ENCODE assay signal across 1 cellular context in genomic region chr7:142716596-142716995, GRCh38.
TF ChIP-seq lines count a peak whose summit lies in the region.

No MANE protein-coding gene starts in this region.

TF ChIP-seq in K562, 482 proteins besides CTCF, POLR2A, EP300 and RAD21 (continued from another document and continues in another):
- TF ChIP-seq, protein P1, sequence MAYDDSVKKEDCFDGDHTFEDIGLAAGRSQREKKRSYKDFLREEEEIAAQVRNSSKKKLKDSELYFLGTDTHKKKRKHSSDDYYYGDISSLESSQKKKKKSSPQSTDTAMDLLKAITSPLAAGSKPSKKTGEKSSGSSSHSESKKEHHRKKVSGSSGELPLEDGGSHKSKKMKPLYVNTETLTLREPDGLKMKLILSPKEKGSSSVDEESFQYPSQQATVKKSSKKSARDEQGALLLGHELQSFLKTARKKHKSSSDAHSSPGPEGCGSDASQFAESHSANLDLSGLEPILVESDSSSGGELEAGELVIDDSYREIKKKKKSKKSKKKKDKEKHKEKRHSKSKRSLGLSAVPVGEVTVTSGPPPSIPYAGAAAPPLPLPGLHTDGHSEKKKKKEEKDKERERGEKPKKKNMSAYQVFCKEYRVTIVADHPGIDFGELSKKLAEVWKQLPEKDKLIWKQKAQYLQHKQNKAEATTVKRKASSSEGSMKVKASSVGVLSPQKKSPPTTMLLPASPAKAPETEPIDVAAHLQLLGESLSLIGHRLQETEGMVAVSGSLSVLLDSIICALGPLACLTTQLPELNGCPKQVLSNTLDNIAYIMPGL (CRISPR knock-in tag; IDR thresholded peaks at IDR 0.05) = no peak
- TF ChIP-seq BRD4 (IDR thresholded peaks at IDR 0.05) (no peak), KHSRP (IDR thresholded peaks at IDR 0.05) (no peak), MCM3 (IDR thresholded peaks at IDR 0.05) (no peak), HDAC2 (IDR thresholded peaks at IDR 0.05) (no peak), THRAP3 (IDR thresholded peaks at IDR 0.05; ENCODE audit: borderline replicate concordance) (no peak), ZSCAN32 (CRISPR knock-in tag; IDR thresholded peaks at IDR 0.05) (no peak), ZBTB7A (IDR thresholded peaks at IDR 0.05; ENCODE audit: borderline replicate concordance, control insufficient read depth, low read depth, low read length) (no peak), POLR3G (IDR thresholded peaks at IDR 0.05; ENCODE audit: extremely low read depth, insufficient read length, insufficient replicate concordance) (no peak), TRIM24 (IDR thresholded peaks at IDR 0.05) (peak; percentile 25 to 52; a peak in 2 of 4 replicates), KDM4B (IDR thresholded peaks at IDR 0.05; ENCODE audit: borderline replicate concordance in 2 of 2, low read depth in 1 of 2) (no peak), ZNF239 (CRISPR knock-in tag; IDR thresholded peaks at IDR 0.05) (no peak), ZNF384 (IDR thresholded peaks at IDR 0.05; ENCODE audit: low read depth, low read length) (no peak), ZNF212 (CRISPR knock-in tag; IDR thresholded peaks at IDR 0.05) (no peak), NFYB (IDR thresholded peaks at IDR 0.05; ENCODE audit: extremely low read depth, insufficient read length) (no peak), ZNF324 (CRISPR knock-in tag; IDR thresholded peaks at IDR 0.05) (no peak), ARID1B (IDR thresholded peaks at IDR 0.05) (peak; percentile 35; the same call in 1 of the 2 replicates), ZFP91 (CRISPR knock-in tag; IDR thresholded peaks at IDR 0.05) (no peak), U2AF1 (optimal IDR thresholded peaks at IDR 0.05; ENCODE audit: low read depth, low read length) (no peak), SLC30A9 (CRISPR knock-in tag; IDR thresholded peaks at IDR 0.05) (no peak), JUNB (CRISPR knock-in tag; conservative IDR thresholded peaks at IDR 0.05) (no peak), CBX8 (IDR thresholded peaks at IDR 0.05; ENCODE audit: borderline replicate concordance, extremely low read depth, low read depth, low read length, poor library complexity, severe bottlenecking) (no peak), E2F3 (CRISPR knock-in tag; IDR thresholded peaks at IDR 0.05) (no peak), POLR2B (IDR thresholded peaks at IDR 0.05; ENCODE audit: low read depth, partially characterized antibody) (no peak), IFI16 (CRISPR knock-in tag; IDR thresholded peaks at IDR 0.05) (no peak), MECOM (CRISPR knock-in tag; IDR thresholded peaks at IDR 0.05) (no peak), ZBTB34 (CRISPR knock-in tag; IDR thresholded peaks at IDR 0.05) (no peak), E2F4 (CRISPR knock-in tag; IDR thresholded peaks at IDR 0.05; ENCODE audit: low read depth) (no peak), ZNF561 (CRISPR knock-in tag; conservative IDR thresholded peaks at IDR 0.05) (no peak), POU5F1 (IDR thresholded peaks at IDR 0.05; ENCODE audit: borderline replicate concordance, low read depth, low read length, partially characterized antibody) (no peak), MLX (CRISPR knock-in tag; conservative IDR thresholded peaks at IDR 0.05) (no peak), BCOR (IDR thresholded peaks at IDR 0.05) (no peak), PTRF (tag; IDR thresholded peaks at IDR 0.05) (no peak), ZNF354B (CRISPR knock-in tag; IDR thresholded peaks at IDR 0.05) (no peak), CAMTA2 (CRISPR knock-in tag; conservative IDR thresholded peaks at IDR 0.05) (no peak), ZKSCAN1 (IDR thresholded peaks at IDR 0.05; ENCODE audit: low read depth, low read length) (no peak), NR2C1 (IDR thresholded peaks at IDR 0.05) (no peak), NR2C1 (tag; IDR thresholded peaks at IDR 0.05) (no peak), ZNF644 (tag; IDR thresholded peaks at IDR 0.05; ENCODE audit: low read depth) (no peak), ZNF224 (CRISPR knock-in tag; IDR thresholded peaks at IDR 0.05) (no peak), HDAC8 (tag; IDR thresholded peaks at IDR 0.05) (no peak), NR3C1 (CRISPR knock-in tag; IDR thresholded peaks at IDR 0.05) (no peak), SP1 (CRISPR knock-in tag; IDR thresholded peaks at IDR 0.05) (peak; percentile 48; the same call in 1 of the 2 replicates), RHOXF2B (CRISPR knock-in tag; conservative IDR thresholded peaks at IDR 0.05) (no peak), CREM (IDR thresholded peaks at IDR 0.05; ENCODE audit: low read depth) (no peak), POLR2AphosphoS5 (IDR thresholded peaks at IDR 0.05; ENCODE audit: control insufficient read depth, insufficient read depth, low read depth, low read length) (peak; percentile 67; the same call in 1 of the 2 replicates), KDM2B (CRISPR knock-in tag; IDR thresholded peaks at IDR 0.05) (no peak), SREBF2 (CRISPR knock-in tag; IDR thresholded peaks at IDR 0.05) (no peak), MAFF (IDR thresholded peaks at IDR 0.05; ENCODE audit: low read length) (peak; percentile 39; the same call in 1 of the 2 replicates), TFE3 (CRISPR knock-in tag; IDR thresholded peaks at IDR 0.05) (no peak), DDX20 (tag; IDR thresholded peaks at IDR 0.05; ENCODE audit: low read depth) (no peak), GTF2E2 (tag; IDR thresholded peaks at IDR 0.05) (no peak), ZNF584 (CRISPR knock-in tag; IDR thresholded peaks at IDR 0.05; ENCODE audit: low read depth) (no peak), SRSF3 (IDR thresholded peaks at IDR 0.05; ENCODE audit: insufficient read depth, low read length) (no peak)
- TF ChIP-seq, protein P2, sequence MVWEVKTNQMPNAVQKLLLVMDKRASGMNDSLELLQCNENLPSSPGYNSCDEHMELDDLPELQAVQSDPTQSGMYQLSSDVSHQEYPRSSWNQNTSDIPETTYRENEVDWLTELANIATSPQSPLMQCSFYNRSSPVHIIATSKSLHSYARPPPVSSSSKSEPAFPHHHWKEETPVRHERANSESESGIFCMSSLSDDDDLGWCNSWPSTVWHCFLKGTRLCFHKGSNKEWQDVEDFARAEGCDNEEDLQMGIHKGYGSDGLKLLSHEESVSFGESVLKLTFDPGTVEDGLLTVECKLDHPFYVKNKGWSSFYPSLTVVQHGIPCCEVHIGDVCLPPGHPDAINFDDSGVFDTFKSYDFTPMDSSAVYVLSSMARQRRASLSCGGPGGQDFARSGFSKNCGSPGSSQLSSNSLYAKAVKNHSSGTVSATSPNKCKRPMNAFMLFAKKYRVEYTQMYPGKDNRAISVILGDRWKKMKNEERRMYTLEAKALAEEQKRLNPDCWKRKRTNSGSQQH (CRISPR knock-in tag; IDR thresholded peaks at IDR 0.05) = no peak
- TF ChIP-seq, protein P3, sequence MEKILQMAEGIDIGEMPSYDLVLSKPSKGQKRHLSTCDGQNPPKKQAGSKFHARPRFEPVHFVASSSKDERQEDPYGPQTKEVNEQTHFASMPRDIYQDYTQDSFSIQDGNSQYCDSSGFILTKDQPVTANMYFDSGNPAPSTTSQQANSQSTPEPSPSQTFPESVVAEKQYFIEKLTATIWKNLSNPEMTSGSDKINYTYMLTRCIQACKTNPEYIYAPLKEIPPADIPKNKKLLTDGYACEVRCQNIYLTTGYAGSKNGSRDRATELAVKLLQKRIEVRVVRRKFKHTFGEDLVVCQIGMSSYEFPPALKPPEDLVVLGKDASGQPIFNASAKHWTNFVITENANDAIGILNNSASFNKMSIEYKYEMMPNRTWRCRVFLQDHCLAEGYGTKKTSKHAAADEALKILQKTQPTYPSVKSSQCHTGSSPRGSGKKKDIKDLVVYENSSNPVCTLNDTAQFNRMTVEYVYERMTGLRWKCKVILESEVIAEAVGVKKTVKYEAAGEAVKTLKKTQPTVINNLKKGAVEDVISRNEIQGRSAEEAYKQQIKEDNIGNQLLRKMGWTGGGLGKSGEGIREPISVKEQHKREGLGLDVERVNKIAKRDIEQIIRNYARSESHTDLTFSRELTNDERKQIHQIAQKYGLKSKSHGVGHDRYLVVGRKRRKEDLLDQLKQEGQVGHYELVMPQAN (IDR thresholded peaks at IDR 0.05; ENCODE audit: borderline replicate concordance) = no peak
- TF ChIP-seq, protein P4, sequence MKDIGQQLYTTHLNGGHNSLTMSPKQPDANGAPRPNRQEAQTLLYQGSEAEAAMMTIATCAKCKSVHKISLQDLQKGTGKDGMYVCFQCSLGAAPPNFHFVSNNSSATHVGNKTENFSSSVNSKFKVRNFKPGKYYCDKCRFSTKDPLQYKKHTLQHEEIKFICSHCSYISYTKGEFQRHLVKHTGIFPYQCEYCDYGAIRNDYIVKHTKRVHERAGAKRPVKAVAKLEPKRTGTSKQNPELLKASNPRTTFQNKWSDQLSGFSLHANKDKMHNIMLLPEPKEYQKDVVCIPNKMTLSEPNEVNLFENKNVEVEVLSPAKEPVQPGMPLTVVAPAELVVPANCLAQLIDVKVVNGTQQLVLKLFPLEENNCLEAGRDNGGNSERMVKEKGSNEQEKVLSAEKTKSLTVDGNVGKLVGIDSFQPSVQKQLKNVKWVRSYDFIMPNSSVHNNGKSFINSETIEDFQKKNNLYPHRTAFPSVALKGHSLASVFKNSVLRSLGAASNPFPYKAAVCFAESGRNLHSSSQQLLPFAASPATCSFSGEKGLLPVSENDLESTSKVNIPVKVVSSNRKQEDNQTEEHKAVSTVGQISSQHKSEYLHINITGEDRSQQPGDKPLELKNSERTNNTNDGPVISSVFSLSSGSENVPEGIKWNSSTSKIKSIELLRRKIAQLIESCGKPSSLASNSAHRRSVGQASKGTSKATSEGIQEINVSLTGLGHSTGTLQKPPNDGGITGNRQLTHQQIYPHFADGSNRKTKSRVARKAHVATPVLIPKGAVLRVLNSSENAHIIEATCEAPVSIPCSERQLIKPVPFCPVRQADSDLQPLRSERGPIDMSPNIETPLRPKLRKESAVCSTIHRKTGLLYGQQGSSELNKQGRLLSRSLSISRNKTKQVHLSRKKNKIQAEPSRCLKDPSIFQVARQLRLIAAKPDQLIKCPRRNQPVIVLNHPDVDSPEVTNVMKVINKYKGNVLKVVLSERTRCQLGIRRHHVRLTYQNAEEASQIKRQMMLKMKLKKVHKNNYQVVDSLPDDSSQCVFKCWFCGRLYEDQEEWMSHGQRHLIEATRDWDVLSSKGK (CRISPR knock-in tag; IDR thresholded peaks at IDR 0.05) = no peak
- TF ChIP-seq, protein P5, sequence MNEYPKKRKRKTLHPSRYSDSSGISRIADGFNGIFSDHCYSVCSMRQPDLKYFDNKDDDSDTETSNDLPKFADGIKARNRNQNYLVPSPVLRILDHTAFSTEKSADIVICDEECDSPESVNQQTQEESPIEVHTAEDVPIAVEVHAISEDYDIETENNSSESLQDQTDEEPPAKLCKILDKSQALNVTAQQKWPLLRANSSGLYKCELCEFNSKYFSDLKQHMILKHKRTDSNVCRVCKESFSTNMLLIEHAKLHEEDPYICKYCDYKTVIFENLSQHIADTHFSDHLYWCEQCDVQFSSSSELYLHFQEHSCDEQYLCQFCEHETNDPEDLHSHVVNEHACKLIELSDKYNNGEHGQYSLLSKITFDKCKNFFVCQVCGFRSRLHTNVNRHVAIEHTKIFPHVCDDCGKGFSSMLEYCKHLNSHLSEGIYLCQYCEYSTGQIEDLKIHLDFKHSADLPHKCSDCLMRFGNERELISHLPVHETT (CRISPR knock-in tag; conservative IDR thresholded peaks at IDR 0.05 in 1 of 2, IDR thresholded peaks at IDR 0.05 in 1 of 2) = 0 out of 4 replicates have a peak, but pooled peaks of 1 of the 2 experiments have one; percentile 44
